Comparison of ENCODE assay signal across 8 cellular contexts in genomic region chr4:8241895-8242696, GRCh38. TPM values are rescaled to one million over a fixed set of nuclear protein-coding genes. Genes with fewer than 3 reads are reported as not detected.
DNase-seq lines count a peak whose midpoint lies in the region; ATAC-seq and TF ChIP-seq lines count a peak whose summit lies in the region.

No MANE protein-coding gene starts in this region.

- peak overlapping the region; percentile 43; the same call in 1 of the 2 replicates for H2AFZ ChIP-seq in OCI-LY3 (ENCODE audit: low read depth, low read length)

- H3K4me3 ChIP-seq in HL-60 (replicated peaks; ENCODE audit: insufficient read depth, low read length) (no peak overlapping the region), OCI-LY3 (ENCODE audit: low read length) (0 out of 2 replicates have a peak overlapping the region, but pooled peaks have one; percentile 20), fibroblast of mammary gland (ENCODE audit: control insufficient read depth, low read depth, low read length) (no peak overlapping the region)

- H3K27ac Mint-ChIP-seq in neural crest cell (ENCODE audit: unreplicated experiment): no peak overlapping the region

- H3K4me3 Mint-ChIP-seq in neural crest cell: no peak overlapping the region

- TF ChIP-seq CTCF in HL-60 (IDR thresholded peaks at IDR 0.05; ENCODE audit: insufficient read depth, low read length) (peak; percentile 61), OCI-LY3 (IDR thresholded peaks at IDR 0.05; ENCODE audit: low read depth, low read length) (peak; percentile 87), fibroblast of mammary gland (conservative IDR thresholded peaks at IDR 0.05; ENCODE audit: control insufficient read depth, insufficient read depth, low read depth, low read length) (peak; percentile 83), neural crest cell (conservative IDR thresholded peaks at IDR 0.05) (peak; percentile 98)

- no peaks in the 10 kb centered on the region for H3K79me2 ChIP-seq in OCI-LY3 (ENCODE audit: low read length)

- peak; percentile 64 for DNase-seq in Ammon's horn (ENCODE audit: low spot score)
- DNase-seq in HL-60 (ENCODE audit: low read depth in 1 of 2, low spot score in 1 of 2): peak; percentile 62 to 85
- DNase-seq in activated T-cell treated with anti-CD3 and anti-CD28 coated beads, Interleukin-2, amount 50 U/mL, for 48 hours: peak; percentile 91 to 92
- DNase-seq in fibroblast of mammary gland (ENCODE audit: low read depth): peak; percentile 90
- peak; percentile 99 for DNase-seq in neural crest cell (ENCODE audit: low read depth, low spot score)
- DNase-seq in stimulated activated naive CD4-positive, alpha-beta T cell (lab: John Stamatoyannopoulos, UW): peak; percentile 29 to 85 (median 64)

- H3K36me3 ChIP-seq in OCI-LY3 (replicated peaks; ENCODE audit: low read depth, low read length): no peaks in the 10 kb centered on the region

- H3K27me3 ChIP-seq in HL-60 (ENCODE audit: insufficient read depth, poor library complexity, severe bottlenecking): no peaks in the 10 kb centered on the region
- H3K27me3 ChIP-seq in OCI-LY3 (ENCODE audit: low read depth, low read length): no peaks in the 10 kb centered on the region

- H3K4me1 Mint-ChIP-seq in neural crest cell: peaks cover 6% of the 10 kb centered on the region

- no peaks in the 10 kb centered on the region for H4K20me1 ChIP-seq in OCI-LY3 (ENCODE audit: insufficient read depth, low read length)

- no peaks in the 10 kb centered on the region for H3K36me3 Mint-ChIP-seq in neural crest cell (ENCODE audit: low read depth)

- H3K9ac ChIP-seq in OCI-LY3 (ENCODE audit: low read length): no peak overlapping the region

- no peaks in the 10 kb centered on the region for H3K9me3 ChIP-seq in OCI-LY3 (ENCODE audit: insufficient read depth, low read length)

- H3K27ac ChIP-seq in HL-60 (replicated peaks): 0 out of 2 replicates have a peak overlapping the region, but pooled peaks have one; percentile 15
- H3K27ac ChIP-seq in OCI-LY3 (ENCODE audit: low read length): no peak overlapping the region

- H3K4me1 ChIP-seq in OCI-LY3 (ENCODE audit: low read length): peaks cover 27% of the 10 kb centered on the region

- no peaks in the 10 kb centered on the region for H3K27me3 Mint-ChIP-seq in neural crest cell (ENCODE audit: low read depth)

- ATAC-seq in GM18909 (IDR thresholded peaks at IDR 0.05; ENCODE audit: poor library complexity, unreplicated experiment): peak; percentile 74

- no peaks in the 10 kb centered on the region for H3K9me3 Mint-ChIP-seq in neural crest cell

- peak overlapping the region; percentile 49 for H3K4me2 ChIP-seq in OCI-LY3 (ENCODE audit: low read length)

RNA-seq across cellular contexts. Expression of gene HTRA3, which starts 27.5 kb away (rescaled TPM):
- 3.4 and 3.7 TPM in 2 replicates for total RNA-seq in neural crest cell

RNA-seq across cellular contexts. Expression of gene SH3TC1, which starts 43.0 kb away (rescaled TPM):
- 2.5 and 2.7 TPM in 2 replicates for total RNA-seq in neural crest cell
